In genomic region chr12:117048585-117048904, GRCh38 we compare ENCODE assay signal across 1 cellular context.
TF ChIP-seq lines count a peak whose summit lies in the region.

No MANE protein-coding gene starts in this region.

TF ChIP-seq in SK-N-SH, 30 proteins besides CTCF, POLR2A, EP300 and RAD21 (continued from another document):
- no peak for TF ChIP-seq USF2 (IDR thresholded peaks at IDR 0.05; ENCODE audit: borderline replicate concordance, low read depth, low read length)
- TF ChIP-seq CHD2 (IDR thresholded peaks at IDR 0.05; ENCODE audit: low read length, partially characterized antibody) = no peak
- TF ChIP-seq RCOR1 (IDR thresholded peaks at IDR 0.05; ENCODE audit: low read length) = no peak
- TF ChIP-seq JUND (IDR thresholded peaks at IDR 0.05) = no peak
- no peak for TF ChIP-seq TAF1 (IDR thresholded peaks at IDR 0.05; ENCODE audit: borderline replicate concordance, low read depth, low read length)
- TF ChIP-seq USF1 (IDR thresholded peaks at IDR 0.05; ENCODE audit: borderline replicate concordance, low read depth) = no peak
